Comparison of ENCODE assay signal across 17 cellular contexts in genomic region chr3:106611123-106611522, GRCh38.
DNase-seq lines count a peak whose midpoint lies in the region; ATAC-seq and TF ChIP-seq lines count a peak whose summit lies in the region.
"Had no signal": no experiment of that assay in that cellular context is flagged by ENCODE, and none has a peak within 500 bp of the region (broad histone marks: within the 10 kb centered on the region; RNA-seq: fewer than 3 reads in every experiment).

No MANE protein-coding gene starts in this region.

- ATAC-seq in GM21447 (IDR thresholded peaks at IDR 0.05; ENCODE audit: unreplicated experiment): no peak
- ATAC-seq in body of pancreas: no peak
- ATAC-seq: Panc1 had no signal

- H3K4me3 ChIP-seq in A673 (ENCODE audit: low read depth, low read length, poor library complexity, severe bottlenecking): no peak overlapping the region
- H3K4me3 ChIP-seq in GM23248: no peak overlapping the region
- H3K4me3 ChIP-seq in mammary epithelial cell (replicated peaks in 1 of 3; ENCODE audit: insufficient read depth in 1 of 3, low read depth in 2 of 3, low read length in 3 of 3): no peak overlapping the region
- no peak overlapping the region for H3K4me3 ChIP-seq in neuron (ENCODE audit: low read length)
- no peak overlapping the region for H3K4me3 ChIP-seq in body of pancreas
- H3K4me3 ChIP-seq: MG63, SJSA1 had no signal

- H3K9ac ChIP-seq in GM23248: no peak overlapping the region
- no peak overlapping the region for H3K9ac ChIP-seq in mammary epithelial cell (ENCODE audit: insufficient read depth, low read length)

- BruUV-seq in A673 (replicated peaks; lab: Mats Ljungman, UMichigan) (no TSS peak), mammary epithelial cell (replicated peaks; lab: Mats Ljungman, UMichigan) (no TSS peak)

- H2AFZ ChIP-seq in GM23248: no peak overlapping the region
- H2AFZ ChIP-seq in mammary epithelial cell (ENCODE audit: low read depth, low read length): no peak overlapping the region
- H2AFZ ChIP-seq in neuron (ENCODE audit: low read depth, low read length): peak overlapping the region; percentile 4

- TF ChIP-seq CTCF in A673 (conservative IDR thresholded peaks at IDR 0.05; ENCODE audit: low read depth, low read length) (no peak), mammary epithelial cell (conservative IDR thresholded peaks at IDR 0.05 in 1 of 2, IDR thresholded peaks at IDR 0.05 in 1 of 2; ENCODE audit: extremely low read depth in 1 of 2, insufficient read depth in 1 of 2, low read depth in 1 of 2, low read length in 2 of 2) (no peak), body of pancreas (IDR thresholded peaks at IDR 0.05) (no peak)

- H3K36me3 ChIP-seq in A673 (ENCODE audit: insufficient read depth, low read length, poor library complexity, severe bottlenecking) (peaks cover 7% of the 10 kb centered on the region), GM23248 (ENCODE audit: low read depth) (no peaks in the 10 kb centered on the region), mammary epithelial cell (ENCODE audit: insufficient read depth, low read length) (no peaks in the 10 kb centered on the region), neuron (ENCODE audit: insufficient read depth, low read length) (no peaks in the 10 kb centered on the region), body of pancreas (replicated peaks in 1 of 2; ENCODE audit: insufficient read depth in 1 of 2, low read depth in 2 of 2) (no peaks in the 10 kb centered on the region)
- H3K36me3 ChIP-seq: MG63, SJSA1 had no signal

- no peaks in the 10 kb centered on the region for H3K9me2 ChIP-seq in GM23248 (ENCODE audit: insufficient read depth)

- POLR2A ChIA-PET in A673 (lab: Charles Lee; ENCODE audit: low non-redundant PET): no interaction called here

- peak overlapping the region; percentile 44 for H3K4me2 ChIP-seq in GM23248 (ENCODE audit: unreplicated experiment)
- H3K4me2 ChIP-seq in mammary epithelial cell (ENCODE audit: insufficient read depth, low read depth, low read length): peak overlapping the region; percentile 40

- in situ Hi-C loops in GM23248 (cut with MboI): no loop called here
- in situ Hi-C loops in mammary epithelial cell (cut with MboI; ENCODE audit: low sequenced_read_pairs in 2 of 2): loop anchor here (25.0 kb wide), 2 partner anchors 451 to 924 kb away; no protein-coding TSS in a partner anchor

- H3K4me1 ChIP-seq in A673 (ENCODE audit: insufficient read depth, low read length, poor library complexity, severe bottlenecking) (peaks cover 31% of the 10 kb centered on the region), GM23248 (ENCODE audit: insufficient read depth) (peaks cover 37% of the 10 kb centered on the region), mammary epithelial cell (ENCODE audit: insufficient read depth, low read length) (peaks cover 10% of the 10 kb centered on the region), neuron (ENCODE audit: insufficient read depth, low read length) (peaks cover 2% of the 10 kb centered on the region), body of pancreas (no peaks in the 10 kb centered on the region)

- H3K9me3 ChIP-seq in A673 (ENCODE audit: low read depth, low read length, poor library complexity, severe bottlenecking) (peaks cover 16% of the 10 kb centered on the region), GM23248 (ENCODE audit: low read depth) (no peaks in the 10 kb centered on the region), mammary epithelial cell (replicated peaks; ENCODE audit: insufficient read depth, low read length) (peaks cover 6% of the 10 kb centered on the region), neuron (ENCODE audit: low read length) (no peaks in the 10 kb centered on the region), body of pancreas (no peaks in the 10 kb centered on the region)
- H3K9me3 ChIP-seq: SJSA1 had no signal

- WGBS in GM23248 (ENCODE audit: low coverage in 1 of 2, low lambda C conversion rate in 2 of 2, missing lambda C conversion rate in 2 of 2), 2 experiments: 90 to 100% methylated on average over 1 of the region's 1 CpG
- WGBS in mammary epithelial cell (ENCODE audit: low coverage, missing lambda C conversion rate): 95% methylated on average over 1 of the region's 1 CpG
- 45 to 59% methylated on average over 1 of the region's 1 CpG for WGBS in body of pancreas, 2 donors

- no peaks in the 10 kb centered on the region for H3K27me3 ChIP-seq in A673 (replicated peaks; ENCODE audit: insufficient read depth, low read depth, low read length, poor library complexity)
- H3K27me3 ChIP-seq in GM23248 (replicated peaks; ENCODE audit: insufficient read depth): no peaks in the 10 kb centered on the region
- no peaks in the 10 kb centered on the region for H3K27me3 ChIP-seq in mammary epithelial cell (ENCODE audit: insufficient read depth, low read length)
- no peaks in the 10 kb centered on the region for H3K27me3 ChIP-seq in neuron (ENCODE audit: insufficient read depth, low read length)
- no peaks in the 10 kb centered on the region for H3K27me3 ChIP-seq in body of pancreas
- H3K27me3 ChIP-seq: MG63, SJSA1 had no signal

- TF ChIP-seq POLR2A in body of pancreas (IDR thresholded peaks at IDR 0.05): no peak

- H4K20me1 ChIP-seq in GM23248 (ENCODE audit: insufficient read depth): no peaks in the 10 kb centered on the region
- no peaks in the 10 kb centered on the region for H4K20me1 ChIP-seq in mammary epithelial cell (ENCODE audit: insufficient read depth, low read length)

- CTCF ChIA-PET in A673 (lab: Charles Lee): interaction anchor here (0.5 to 1.3 kb wide), 2 partner anchors 15 to 38 kb away, joined by 3 to 7 read pairs; no protein-coding TSS in a partner anchor
- CTCF ChIA-PET in mammary epithelial cell (lab: Charles Lee; ENCODE audit: low non-redundant PET): no interaction called here

- intact Hi-C loops in A673 (cut with micrococcal nuclease; ENCODE audit: unreplicated experiment): loop anchor here (10.0 kb wide), 1 partner anchor 526 kb away; no protein-coding TSS in a partner anchor
- intact Hi-C loops in mammary epithelial cell (cut with micrococcal nuclease): no loop called here
- intact Hi-C loops in body of pancreas (cut with DNase I): no loop called here

- peaks cover 23% of the 10 kb centered on the region for H3F3A ChIP-seq in GM23248 (ENCODE audit: insufficient read depth)

- H3K79me2 ChIP-seq in GM23248 (ENCODE audit: insufficient read depth): no peaks in the 10 kb centered on the region
- no peaks in the 10 kb centered on the region for H3K79me2 ChIP-seq in mammary epithelial cell (ENCODE audit: insufficient read depth, low read length)

- H3K27ac ChIP-seq in A673 (ENCODE audit: low read depth, low read length, poor library complexity, severe bottlenecking) (peak overlapping the region; percentile 51), GM23248 (peak overlapping the region; percentile 48), mammary epithelial cell (ENCODE audit: insufficient read depth, low read depth, low read length) (no peak overlapping the region), body of pancreas (no peak overlapping the region)
- H3K27ac ChIP-seq: SJSA1 had no signal

- dilution Hi-C loops in mammary epithelial cell (cut with HindIII; ENCODE audit: low sequenced_read_pairs): no loop called here

- no peak for DNase-seq in A673 (ENCODE audit: low spot score)
- DNase-seq in GM23248: peak; percentile 24
- DNase-seq in mammary epithelial cell: no peak
- no peak for DNase-seq in T-helper 9 cell
- DNase-seq in body of pancreas: no peak
- DNase-seq: DMS79 treated with DMSO at 0.1 percent for 48 hours, H9, Karpas-422, MG63, NCI-H1048, NCI-H1436, NCI-H1930, NCI-H526 had no signal

Comparison
In these comparisons a context has a peak if more than half of its experiments do, and no peak if none do; other contexts are left out.
1. H3K27ac ChIP-seq: peak in A673 (single experiment) and GM23248 (single experiment); none in mammary epithelial cell (single experiment) and body of pancreas (0 of 4).